ENCODE assay signal across 1 cellular context in the genomic region with DNA sequence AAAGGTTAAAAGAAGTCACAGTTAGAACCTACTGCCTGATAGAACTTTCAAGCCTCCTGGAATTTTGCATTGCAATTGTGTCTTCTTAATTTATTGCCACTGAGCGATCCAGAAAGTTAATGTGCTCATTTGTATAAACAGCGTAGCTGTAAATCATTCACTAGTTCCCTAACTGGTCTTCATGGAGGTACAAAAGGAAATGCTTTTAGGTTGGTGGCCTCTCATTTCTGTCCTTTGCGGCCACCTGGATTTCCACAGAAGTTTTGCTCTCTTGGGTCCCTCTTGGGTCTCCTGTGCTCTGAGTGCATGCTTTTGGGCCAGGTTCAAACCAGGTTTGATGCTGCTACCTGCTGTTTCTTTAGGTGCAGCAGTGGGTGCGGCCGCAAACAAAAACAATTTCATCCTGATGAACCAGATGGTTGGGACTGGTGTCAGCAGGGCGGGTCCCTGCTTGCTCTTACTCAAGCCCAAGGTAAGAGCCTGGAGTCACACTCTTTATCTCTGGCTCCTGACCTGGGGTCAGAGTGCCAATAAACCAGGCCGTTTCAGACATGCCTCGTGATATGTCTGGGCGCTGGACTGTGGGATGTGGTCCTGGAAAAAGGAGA.
TF ChIP-seq lines count a peak whose summit lies in the region.

No MANE protein-coding gene starts in this region.

TF ChIP-seq in HepG2, 621 proteins besides CTCF, POLR2A, EP300 and RAD21 (continued from another document):
- TF ChIP-seq, protein P1, sequence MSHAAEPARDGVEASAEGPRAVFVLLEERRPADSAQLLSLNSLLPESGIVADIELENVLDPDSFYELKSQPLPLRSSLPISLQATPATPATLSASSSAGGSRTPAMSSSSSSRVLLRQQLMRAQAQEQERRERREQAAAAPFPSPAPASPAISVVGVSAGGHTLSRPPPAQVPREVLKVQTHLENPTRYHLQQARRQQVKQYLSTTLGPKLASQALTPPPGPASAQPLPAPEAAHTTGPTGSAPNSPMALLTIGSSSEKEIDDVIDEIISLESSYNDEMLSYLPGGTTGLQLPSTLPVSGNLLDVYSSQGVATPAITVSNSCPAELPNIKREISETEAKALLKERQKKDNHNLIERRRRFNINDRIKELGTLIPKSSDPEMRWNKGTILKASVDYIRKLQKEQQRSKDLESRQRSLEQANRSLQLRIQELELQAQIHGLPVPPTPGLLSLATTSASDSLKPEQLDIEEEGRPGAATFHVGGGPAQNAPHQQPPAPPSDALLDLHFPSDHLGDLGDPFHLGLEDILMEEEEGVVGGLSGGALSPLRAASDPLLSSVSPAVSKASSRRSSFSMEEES (CRISPR knock-in tag; IDR thresholded peaks at IDR 0.05) = 0 out of 2 replicates have a peak, but pooled peaks have one; percentile 26
- TF ChIP-seq SALL1 (CRISPR knock-in tag; IDR thresholded peaks at IDR 0.05) (peak; percentile 31; the same call in 1 of the 2 replicates), ZNF317 (CRISPR knock-in tag; IDR thresholded peaks at IDR 0.05) (peak; percentile 30; the same call in 1 of the 2 replicates), CEBPB (IDR thresholded peaks at IDR 0.05; ENCODE audit: borderline replicate concordance, low read depth, low read length) (no peak), IRF1 (CRISPR knock-in tag; IDR thresholded peaks at IDR 0.05; ENCODE audit: low read depth) (no peak)
TF ChIP-seq in HepG2: peak in this region for 6.
